In the genomic region with DNA sequence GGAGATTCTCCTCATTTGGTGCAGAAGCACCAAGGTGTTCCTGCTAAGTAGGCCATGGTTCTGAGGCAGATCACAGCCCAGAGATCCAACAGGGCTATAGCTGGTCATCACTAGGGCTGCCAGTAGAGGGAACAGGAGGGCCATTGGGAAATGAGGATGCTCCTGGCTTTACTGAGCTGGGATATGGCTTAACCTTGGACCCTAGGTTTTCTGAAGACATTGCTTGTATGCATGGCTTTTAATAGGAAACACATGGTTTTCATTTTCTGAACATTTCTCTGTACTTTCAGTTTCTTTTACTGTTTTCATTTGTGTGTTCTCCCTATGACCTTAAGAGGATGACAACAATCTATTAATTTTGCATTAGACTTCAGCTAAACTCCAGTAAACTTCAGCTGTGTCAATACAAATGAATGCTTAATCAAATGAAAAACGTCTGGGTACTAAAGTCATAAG, we compare ENCODE assay signal across 11 cellular contexts. TPM values are rescaled to one million over a fixed set of nuclear protein-coding genes. Genes with fewer than 3 reads are reported as not detected.
A peak's percentile ranks its signal among the peaks of the same experiment; 100 is the strongest.
DNase-seq lines count a peak whose midpoint lies in the region; ATAC-seq and TF ChIP-seq lines count a peak whose summit lies in the region.
"Had no signal": no experiment of that assay in that cellular context is flagged by ENCODE, and none has a peak within 500 bp of the region (broad histone marks: within the 10 kb centered on the region; RNA-seq: fewer than 3 reads in every experiment).

A gene (minus strand): TSS at position 406 of the 456 bp plus-strand sequence. CDS start 262 bp downstream, at position 144.

- intact Hi-C loops in posterior cingulate gyrus (cut with DNase I), result no loop called here

- in situ Hi-C loops in G401 (cut with HindIII; ENCODE audit: low sequenced_read_pairs), result no loop called here

- no peak within 1 kb of the TSS for H3K27ac ChIP-seq in C4-2B

- TF ChIP-seq CTCF in C4-2B (conservative IDR thresholded peaks at IDR 0.05) (peak; percentile 30), choroid plexus epithelial cell (conservative IDR thresholded peaks at IDR 0.05; ENCODE audit: low read depth, low read length) (peak; percentile 33)

- ATAC-seq in GM19463 (IDR thresholded peaks at IDR 0.05; ENCODE audit: unreplicated experiment) (peak; percentile 74), HG03095 (IDR thresholded peaks at IDR 0.05; ENCODE audit: unreplicated experiment) (peak; percentile 82)

- no peak within 1 kb of the TSS for H3K4me3 ChIP-seq in choroid plexus epithelial cell (ENCODE audit: low read depth, low read length)

- no peak for DNase-seq in choroid plexus epithelial cell (ENCODE audit: low read depth)
- DNase-seq in DMS79 (lab: John Stamatoyannopoulos, UW), result no peak
- DNase-seq in NCI-H2171 treated with DMSO at 0.1 percent for 48 hours (lab: John Stamatoyannopoulos, UW), result no peak
- DNase-seq in posterior cingulate gyrus, result no peak
- DNase-seq in G401 (ENCODE audit: low spot score), result no peak
- DNase-seq: activated B cell treated with CpG ODN at 0.5 μM for 24 hours, cerebellar nuclear complex, NCI-H2227 treated with DMSO at 0.1 percent for 48 hours had no signal

RNA-seq across cellular contexts. Expression of the gene that starts here (rescaled TPM):
- total RNA-seq in G401 (2014; rRNA removed; shearing (Covaris generic)), result not detected in 2 replicates
- total RNA-seq: activated B cell treated with CpG ODN at 0.5 μM for 24 hours had no signal
